ENCODE assay signal across 2 cellular contexts in the genomic region with DNA sequence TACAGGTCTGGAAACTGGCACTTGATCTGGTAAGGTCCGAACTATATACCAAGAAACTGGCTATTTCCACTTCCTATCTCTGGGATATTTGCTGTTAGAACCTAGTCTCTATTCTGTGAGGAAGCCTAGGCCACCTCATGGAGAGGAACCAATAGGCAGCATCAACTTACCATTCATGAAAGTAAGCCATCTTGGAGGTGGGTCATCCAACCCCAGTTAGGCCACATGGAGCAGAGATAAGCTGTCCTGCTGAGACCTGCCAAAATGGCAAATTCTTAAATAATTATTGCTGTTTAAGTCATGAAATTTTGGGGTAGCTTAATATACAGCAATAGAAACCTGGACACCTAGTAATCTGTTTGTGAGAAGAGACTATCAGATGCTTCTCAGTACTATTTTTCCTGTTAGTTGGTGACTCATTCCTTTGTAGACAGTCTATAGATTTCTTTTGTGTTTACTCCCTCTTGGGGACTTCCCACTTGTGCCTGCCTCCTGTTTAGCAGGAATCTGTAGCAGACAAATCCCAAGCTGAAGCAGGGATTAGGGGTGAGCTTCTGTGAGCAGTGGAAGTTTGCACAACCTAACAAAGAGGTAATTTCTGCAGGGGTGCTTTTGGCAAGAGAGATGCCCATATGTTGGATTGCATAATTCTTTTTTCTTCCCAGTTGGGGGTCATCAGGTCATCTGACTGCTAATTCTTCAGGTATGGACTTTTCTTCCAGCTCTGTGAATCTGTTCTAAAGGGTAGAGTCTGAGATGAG.
TF ChIP-seq lines count a peak whose summit lies in the region.

No MANE protein-coding gene starts in this region.

TF ChIP-seq in A549, 52 proteins besides CTCF, POLR2A, EP300 and RAD21:
- TF ChIP-seq POLR2AphosphoS2 (conservative IDR thresholded peaks at IDR 0.05; ENCODE audit: low read length) (no peak), JUN (IDR thresholded peaks at IDR 0.05) (no peak), HOXB5 (CRISPR knock-in tag; IDR thresholded peaks at IDR 0.05) (no peak), ATOH8 (CRISPR knock-in tag; IDR thresholded peaks at IDR 0.05; ENCODE audit: low read depth) (no peak), CEBPB (IDR thresholded peaks at IDR 0.05) (peak in 1 of 2 experiments; percentile 25; a peak in 1 of 4 replicates), ZSCAN20 (CRISPR knock-in tag; IDR thresholded peaks at IDR 0.05) (no peak), SMC3 (IDR thresholded peaks at IDR 0.05) (no peak), FOSL2 (IDR thresholded peaks at IDR 0.05) (no peak), FOSL2 (CRISPR knock-in tag; IDR thresholded peaks at IDR 0.05) (peak; percentile 46; the same call in 1 of the 2 replicates)

TF ChIP-seq in K562, 482 proteins besides CTCF, POLR2A, EP300 and RAD21 (continued from another document and continues in another):
- TF ChIP-seq ARID3A (IDR thresholded peaks at IDR 0.05; ENCODE audit: borderline replicate concordance, low read depth, low read length) (no peak), GTF2F1 (IDR thresholded peaks at IDR 0.05; ENCODE audit: low read depth, low read length) (no peak), ZNF780A (CRISPR knock-in tag; IDR thresholded peaks at IDR 0.05) (no peak), POLR3A (IDR thresholded peaks at IDR 0.05; ENCODE audit: borderline replicate concordance, extremely low read depth, insufficient read depth, insufficient read length) (no peak), SMARCE1 (IDR thresholded peaks at IDR 0.05) (peak; percentile 44; the same call in 1 of the 2 replicates), HMBOX1 (IDR thresholded peaks at IDR 0.05) (0 out of 2 replicates have a peak, but pooled peaks have one; percentile 34), JUND (IDR thresholded peaks at IDR 0.05; ENCODE audit: borderline replicate concordance, low read depth, low read length) (peak; percentile 82), JUND (tag; IDR thresholded peaks at IDR 0.05; ENCODE audit: borderline replicate concordance, low read depth, low read length) (peak; percentile 84; the same call in 2 of the 3 replicates), ARID1B (IDR thresholded peaks at IDR 0.05) (peak; percentile 43), POLR2AphosphoS5 (IDR thresholded peaks at IDR 0.05; ENCODE audit: control insufficient read depth, insufficient read depth, low read depth, low read length) (no peak), CTBP1 (IDR thresholded peaks at IDR 0.05; ENCODE audit: borderline replicate concordance) (no peak), MGA (IDR thresholded peaks at IDR 0.05) (no peak), CEBPB (tag; IDR thresholded peaks at IDR 0.05) (peak; percentile 79), ZNF140 (CRISPR knock-in tag; IDR thresholded peaks at IDR 0.05) (no peak), CREBBP (IDR thresholded peaks at IDR 0.05; ENCODE audit: low read depth, low read length) (no peak), SOX6 (IDR thresholded peaks at IDR 0.05) (peak; percentile 86), CEBPG (CRISPR knock-in tag; IDR thresholded peaks at IDR 0.05) (no peak), CEBPG (tag; conservative IDR thresholded peaks at IDR 0.05 in 1 of 2, IDR thresholded peaks at IDR 0.05 in 1 of 2) (peak; percentile 43 to 64; a peak in 3 of 4 replicates), ZNF696 (CRISPR knock-in tag; conservative IDR thresholded peaks at IDR 0.05) (no peak), POLR2AphosphoS2 (IDR thresholded peaks at IDR 0.05; ENCODE audit: low read length) (no peak), LCOR (CRISPR knock-in tag; IDR thresholded peaks at IDR 0.05) (no peak), FOSL1 (tag; conservative IDR thresholded peaks at IDR 0.05) (peak; percentile 89)
- TF ChIP-seq, protein P1, sequence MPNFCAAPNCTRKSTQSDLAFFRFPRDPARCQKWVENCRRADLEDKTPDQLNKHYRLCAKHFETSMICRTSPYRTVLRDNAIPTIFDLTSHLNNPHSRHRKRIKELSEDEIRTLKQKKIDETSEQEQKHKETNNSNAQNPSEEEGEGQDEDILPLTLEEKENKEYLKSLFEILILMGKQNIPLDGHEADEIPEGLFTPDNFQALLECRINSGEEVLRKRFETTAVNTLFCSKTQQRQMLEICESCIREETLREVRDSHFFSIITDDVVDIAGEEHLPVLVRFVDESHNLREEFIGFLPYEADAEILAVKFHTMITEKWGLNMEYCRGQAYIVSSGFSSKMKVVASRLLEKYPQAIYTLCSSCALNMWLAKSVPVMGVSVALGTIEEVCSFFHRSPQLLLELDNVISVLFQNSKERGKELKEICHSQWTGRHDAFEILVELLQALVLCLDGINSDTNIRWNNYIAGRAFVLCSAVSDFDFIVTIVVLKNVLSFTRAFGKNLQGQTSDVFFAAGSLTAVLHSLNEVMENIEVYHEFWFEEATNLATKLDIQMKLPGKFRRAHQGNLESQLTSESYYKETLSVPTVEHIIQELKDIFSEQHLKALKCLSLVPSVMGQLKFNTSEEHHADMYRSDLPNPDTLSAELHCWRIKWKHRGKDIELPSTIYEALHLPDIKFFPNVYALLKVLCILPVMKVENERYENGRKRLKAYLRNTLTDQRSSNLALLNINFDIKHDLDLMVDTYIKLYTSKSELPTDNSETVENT (CRISPR knock-in tag; IDR thresholded peaks at IDR 0.05): no peak
- TF ChIP-seq, protein P2, sequence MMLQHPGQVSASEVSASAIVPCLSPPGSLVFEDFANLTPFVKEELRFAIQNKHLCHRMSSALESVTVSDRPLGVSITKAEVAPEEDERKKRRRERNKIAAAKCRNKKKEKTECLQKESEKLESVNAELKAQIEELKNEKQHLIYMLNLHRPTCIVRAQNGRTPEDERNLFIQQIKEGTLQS (IDR thresholded peaks at IDR 0.05): peak; percentile 82
- TF ChIP-seq, protein P2 (CRISPR knock-in tag; conservative IDR thresholded peaks at IDR 0.05): no peak
- TF ChIP-seq, protein P3, sequence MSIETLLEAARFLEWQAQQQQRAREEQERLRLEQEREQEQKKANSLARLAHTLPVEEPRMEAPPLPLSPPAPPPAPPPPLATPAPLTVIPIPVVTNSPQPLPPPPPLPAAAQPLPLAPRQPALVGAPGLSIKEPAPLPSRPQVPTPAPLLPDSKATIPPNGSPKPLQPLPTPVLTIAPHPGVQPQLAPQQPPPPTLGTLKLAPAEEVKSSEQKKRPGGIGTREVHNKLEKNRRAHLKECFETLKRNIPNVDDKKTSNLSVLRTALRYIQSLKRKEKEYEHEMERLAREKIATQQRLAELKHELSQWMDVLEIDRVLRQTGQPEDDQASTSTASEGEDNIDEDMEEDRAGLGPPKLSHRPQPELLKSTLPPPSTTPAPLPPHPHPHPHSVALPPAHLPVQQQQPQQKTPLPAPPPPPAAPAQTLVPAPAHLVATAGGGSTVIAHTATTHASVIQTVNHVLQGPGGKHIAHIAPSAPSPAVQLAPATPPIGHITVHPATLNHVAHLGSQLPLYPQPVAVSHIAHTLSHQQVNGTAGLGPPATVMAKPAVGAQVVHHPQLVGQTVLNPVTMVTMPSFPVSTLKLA (conservative IDR thresholded peaks at IDR 0.05): no peak
- TF ChIP-seq, protein P4, sequence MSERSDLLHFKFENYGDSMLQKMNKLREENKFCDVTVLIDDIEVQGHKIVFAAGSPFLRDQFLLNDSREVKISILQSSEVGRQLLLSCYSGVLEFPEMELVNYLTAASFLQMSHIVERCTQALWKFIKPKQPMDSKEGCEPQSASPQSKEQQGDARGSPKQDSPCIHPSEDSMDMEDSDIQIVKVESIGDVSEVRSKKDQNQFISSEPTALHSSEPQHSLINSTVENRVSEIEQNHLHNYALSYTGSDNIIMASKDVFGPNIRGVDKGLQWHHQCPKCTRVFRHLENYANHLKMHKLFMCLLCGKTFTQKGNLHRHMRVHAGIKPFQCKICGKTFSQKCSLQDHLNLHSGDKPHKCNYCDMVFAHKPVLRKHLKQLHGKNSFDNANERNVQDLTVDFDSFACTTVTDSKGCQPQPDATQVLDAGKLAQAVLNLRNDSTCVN (CRISPR knock-in tag; IDR thresholded peaks at IDR 0.05): no peak
- TF ChIP-seq, protein P5, sequence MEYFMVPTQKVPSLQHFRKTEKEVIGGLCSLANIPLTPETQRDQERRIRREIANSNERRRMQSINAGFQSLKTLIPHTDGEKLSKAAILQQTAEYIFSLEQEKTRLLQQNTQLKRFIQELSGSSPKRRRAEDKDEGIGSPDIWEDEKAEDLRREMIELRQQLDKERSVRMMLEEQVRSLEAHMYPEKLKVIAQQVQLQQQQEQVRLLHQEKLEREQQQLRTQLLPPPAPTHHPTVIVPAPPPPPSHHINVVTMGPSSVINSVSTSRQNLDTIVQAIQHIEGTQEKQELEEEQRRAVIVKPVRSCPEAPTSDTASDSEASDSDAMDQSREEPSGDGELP (CRISPR knock-in tag; IDR thresholded peaks at IDR 0.05; ENCODE audit: borderline replicate concordance): no peak
